Comparison of ENCODE assay signal across 13 cellular contexts in genomic region chr6:81895511-81896185, GRCh38.
DNase-seq lines count a peak whose midpoint lies in the region; TF ChIP-seq lines count a peak whose summit lies in the region.
"Had no signal": no experiment of that assay in that cellular context is flagged by ENCODE, and none has a peak within 500 bp of the region (broad histone marks: within the 10 kb centered on the region; RNA-seq: fewer than 3 reads in every experiment).

No MANE protein-coding gene starts in this region.

- intact Hi-C loops in sigmoid colon (cut with DNase I), result no loop called here

- H3K27me3 ChIP-seq in sigmoid colon, result no peaks in the 10 kb centered on the region

- 57 to 74% methylated on average over 5 of the region's 5 CpGs for WGBS in sigmoid colon, 2 donors

- peak; percentile 93 for DNase-seq in EL
- DNase-seq in T1000 (lab: John Stamatoyannopoulos, UW), result peak; percentile 44
- DNase-seq in glomerular visceral epithelial cell (ENCODE audit: extremely low spot score), result peak; percentile 25
- no peak for DNase-seq in sigmoid colon
- no peak for DNase-seq in Kasumi-1 (lab: John Stamatoyannopoulos, UW)
- no peak for DNase-seq in activated CD4-positive, alpha-beta T cell treated with anti-CD3 and anti-CD28 coated beads for 1 hour
- no peak for DNase-seq in NCI-H1048 (lab: John Stamatoyannopoulos, UW)
- no peak for DNase-seq in cerebellar nuclear complex (lab: John Stamatoyannopoulos, UW)
- DNase-seq: activated CD4-positive, alpha-beta T cell treated with anti-CD3 and anti-CD28 coated beads for 48 hours; NCI-H1930; stimulated activated CD4-positive, alpha-beta T cell treated with anti-CD3 and anti-CD28 coated beads, Interleukin-2, amount 100 ng/mL, for 24 hours had no signal

- no peaks in the 10 kb centered on the region for H3K9me3 ChIP-seq in sigmoid colon
- H3K9me3 ChIP-seq: thoracic aorta had no signal

- H3K4me1 ChIP-seq in sigmoid colon, result peaks cover 0 to 7% (median under 1%) of the 10 kb centered on the region in 4 donors

- no peak for TF ChIP-seq CTCF in sigmoid colon (IDR thresholded peaks at IDR 0.05)

- no peaks in the 10 kb centered on the region for H3K36me3 ChIP-seq in sigmoid colon
- H3K36me3 ChIP-seq: thoracic aorta had no signal

- TF ChIP-seq POLR2A in sigmoid colon (IDR thresholded peaks at IDR 0.05), result no peak

- no peak for TF ChIP-seq EP300 in sigmoid colon (IDR thresholded peaks at IDR 0.05)

- no peak overlapping the region for H3K4me3 ChIP-seq in sigmoid colon

- H3K27ac ChIP-seq in sigmoid colon, result peak overlapping the region; percentile 38 to 59 (median 51)
- H3K27ac ChIP-seq: RWPE1 had no signal

Comparison
In these comparisons a context has a peak if more than half of its experiments do, and no peak if none do; other contexts are left out.
1. DNase-seq: peak in EL (single experiment), T1000 (single experiment) and glomerular visceral epithelial cell (single experiment); none in sigmoid colon (single experiment), Kasumi-1 (0 of 2), activated CD4-positive, alpha-beta T cell treated with anti-CD3 and anti-CD28 coated beads for 1 hour (single experiment), NCI-H1048 (single experiment) and cerebellar nuclear complex (0 of 2).